ENCODE assay signal across 8 cellular contexts in genomic region chr16:31459722-31460581, GRCh38.
DNase-seq lines count a peak whose midpoint lies in the region; ATAC-seq lines count a peak whose summit lies in the region.

No MANE protein-coding gene starts in this region.

- ATAC-seq in HG03439 (IDR thresholded peaks at IDR 0.05; ENCODE audit: unreplicated experiment): peak; percentile 68

- H3K27ac ChIP-seq in cingulate gyrus (ENCODE audit: low read depth, low read length): peak overlapping the region; percentile 99

- peak; percentile 98 to 99 for DNase-seq in AML-193 (lab: John Stamatoyannopoulos, UW)
- DNase-seq in GM19238 (ENCODE audit: insufficient read length, low spot score): peak; percentile 87
- peak; percentile 99 for DNase-seq in NCI-H510A treated with DMSO at 0.1 percent for 48 hours (lab: John Stamatoyannopoulos, UW)
- peak; percentile 100 for DNase-seq in activated CD4-positive, alpha-beta T cell treated with anti-CD3 and anti-CD28 coated beads for 4 hours
- DNase-seq in kidney tubule cell (ENCODE audit: low spot score): peak; percentile 99
- peak; percentile 100 for DNase-seq in stimulated activated CD4-positive, alpha-beta T cell treated with anti-CD3 and anti-CD28 coated beads, Interleukin-1b, Interleukin-23, amount 100 ng/mL, for 1 hour (ENCODE audit: low read depth in 2 of 2)

Comparison
In these comparisons a context has a peak if more than half of its experiments do, and no peak if none do; other contexts are left out.
1. Peak in every context shown above with its lines: DNase-seq, ATAC-seq and H3K27ac ChIP-seq.